In genomic region chr4:3252831-3253641, GRCh38 we compare ENCODE assay signal across 25 cellular contexts. TPM values are rescaled to one million over a fixed set of nuclear protein-coding genes. Genes with fewer than 3 reads are reported as not detected.
DNase-seq lines count a peak whose midpoint lies in the region; ATAC-seq, FAIRE-seq and TF ChIP-seq lines count a peak whose summit lies in the region.
"Had no signal": no experiment of that assay in that cellular context is flagged by ENCODE, and none has a peak within 500 bp of the region (broad histone marks: within the 10 kb centered on the region; RNA-seq: fewer than 3 reads in every experiment).

No MANE protein-coding gene starts in this region.

- H3K4me3 ChIP-seq in lower lobe of right lung (no peak overlapping the region), small intestine (ENCODE audit: low read depth in 1 of 2, low read length in 2 of 2) (no peak overlapping the region), A673 (ENCODE audit: low read depth, low read length, poor library complexity, severe bottlenecking) (no peak overlapping the region)
- H3K4me3 ChIP-seq: gastrocnemius medialis, testis had no signal

- peaks cover 5% of the 10 kb centered on the region for H3K4me1 Mint-ChIP-seq in chondrocyte (ENCODE audit: low read depth)

- DNase-seq in activated gamma-delta T cell treated with Interleukin-2 at 50 U/mL for 16 hours (peak; percentile 1), activated gamma-delta T cell (lab: John Stamatoyannopoulos, UW) (no peak), chondrocyte (ENCODE audit: low spot score) (peak; percentile 84), lower lobe of right lung (peak; percentile 45), small intestine (peak; percentile 21), MV-4-11 (lab: John Stamatoyannopoulos, UW) (no peak), NCI-H1694 (lab: John Stamatoyannopoulos, UW) (no peak), A673 (ENCODE audit: low spot score) (no peak)
- DNase-seq: anterior cingulate cortex; cerebellar nuclear complex; DMS153; effector CD4-positive, alpha-beta T cell; GDM1; HFFc6; NCI-H1417 treated with DMSO at 0.1 percent for 48 hours; NCI-H524 treated with DMSO at 0.1 percent for 48 hours; T-helper 9 cell; testis had no signal

- no peak for TF ChIP-seq CTCF in chondrocyte (IDR thresholded peaks at IDR 0.05)
- TF ChIP-seq CTCF in lower lobe of right lung (IDR thresholded peaks at IDR 0.05) = no peak
- no peak for TF ChIP-seq CTCF in A673 (conservative IDR thresholded peaks at IDR 0.05; ENCODE audit: low read depth, low read length)

- no peak overlapping the region for H3K27ac Mint-ChIP-seq in chondrocyte (ENCODE audit: unreplicated experiment)
- H3K27ac Mint-ChIP-seq: activated T-helper 2 cell treated with anti-CD3 and anti-CD28 coated beads, Interferon-gamma antibody, Interleukin-2, Interleukin-4, amounts not matched to agents 10 μg/mL and 5 μg/mL and 100 μg/mL, durations not matched to agents 14 hours and 24 hours and 36 hours; HFFc6; stimulated activated memory B cell treated with anti-CD40 and anti-IgM and Interleukin-4, amounts not matched to agents 10 μg/mL and 1 μg/mL and 100 μg/mL, for 72 hours had no signal

- WGBS in small intestine, 3 donors = 57 to 83% (median 72%) methylated on average over 38 of the region's 38 CpGs

- POLR2A ChIA-PET in A673 (lab: Charles Lee; ENCODE audit: low non-redundant PET) = no interaction called here

- no peaks in the 10 kb centered on the region for H3K9me3 Mint-ChIP-seq in chondrocyte (ENCODE audit: low read depth)
- H3K9me3 Mint-ChIP-seq: activated T-helper 2 cell treated with anti-CD3 and anti-CD28 coated beads, Interferon-gamma antibody, Interleukin-2, Interleukin-4, amounts not matched to agents 10 μg/mL and 5 μg/mL and 100 μg/mL, durations not matched to agents 14 hours and 24 hours and 36 hours; HFFc6; stimulated activated memory B cell treated with anti-CD40 and anti-IgM and Interleukin-4, amounts not matched to agents 10 μg/mL and 1 μg/mL and 100 μg/mL, for 72 hours had no signal

- H3K4me1 ChIP-seq in lower lobe of right lung (no peaks in the 10 kb centered on the region), small intestine (ENCODE audit: control insufficient read depth in 2 of 2, insufficient read depth in 1 of 2, low read depth in 1 of 2, low read length in 1 of 2) (no peaks in the 10 kb centered on the region), A673 (ENCODE audit: insufficient read depth, low read length, poor library complexity, severe bottlenecking) (peaks cover 6% of the 10 kb centered on the region)
- H3K4me1 ChIP-seq: gastrocnemius medialis, testis had no signal

- H3K36me3 Mint-ChIP-seq in chondrocyte (ENCODE audit: low read depth) = peaks cover 2% of the 10 kb centered on the region

- H3K4me3 Mint-ChIP-seq in chondrocyte (ENCODE audit: unreplicated experiment) = no peak overlapping the region
- H3K4me3 Mint-ChIP-seq: HFFc6; stimulated activated memory B cell treated with anti-CD40 and anti-IgM and Interleukin-4, amounts not matched to agents 10 μg/mL and 1 μg/mL and 100 μg/mL, for 72 hours had no signal

- H3K36me3 ChIP-seq in lower lobe of right lung (peaks cover 9% of the 10 kb centered on the region), small intestine (ENCODE audit: control insufficient read depth in 2 of 2, insufficient read depth in 2 of 2, low read length in 2 of 2) (peaks cover 0 to 2% of the 10 kb centered on the region in 2 donors), A673 (ENCODE audit: insufficient read depth, low read length, poor library complexity, severe bottlenecking) (no peaks in the 10 kb centered on the region)
- H3K36me3 ChIP-seq: neutrophil had no signal

- CTCF ChIA-PET in A673 (lab: Charles Lee) = no interaction called here

- H3K9me3 ChIP-seq in lower lobe of right lung (no peaks in the 10 kb centered on the region), small intestine (ENCODE audit: control insufficient read depth, low read depth) (no peaks in the 10 kb centered on the region), A673 (ENCODE audit: low read depth, low read length, poor library complexity, severe bottlenecking) (no peaks in the 10 kb centered on the region)
- H3K9me3 ChIP-seq: gastrocnemius medialis, neutrophil, testis had no signal

- H3K27ac ChIP-seq in lower lobe of right lung = no peak overlapping the region
- H3K27ac ChIP-seq in small intestine (ENCODE audit: low read depth in 1 of 2, low read length in 1 of 2) = no peak overlapping the region
- no peak overlapping the region for H3K27ac ChIP-seq in A673 (ENCODE audit: low read depth, low read length, poor library complexity, severe bottlenecking)
- H3K27ac ChIP-seq: C4-2B, gastrocnemius medialis, neutrophil, testis had no signal

- H3K27me3 ChIP-seq in lower lobe of right lung (ENCODE audit: low read depth) (no peaks in the 10 kb centered on the region), small intestine (ENCODE audit: control insufficient read depth in 2 of 2, insufficient read depth in 2 of 2, low read length in 2 of 2) (no peaks in the 10 kb centered on the region), A673 (replicated peaks; ENCODE audit: insufficient read depth, low read depth, low read length, poor library complexity) (no peaks in the 10 kb centered on the region)
- H3K27me3 ChIP-seq: gastrocnemius medialis, neutrophil, testis had no signal

- no peak for ATAC-seq in lower lobe of right lung
- ATAC-seq: esophagus mucosa; gastrocnemius medialis; SK-N-SH treated with all-trans-retinoic acid at 6 μM for 48 hours; stimulated activated memory B cell treated with anti-CD40 and anti-IgM and Interleukin-4, amounts not matched to agents 10 μg/mL and 1 μg/mL and 100 μg/mL, for 72 hours had no signal

- intact Hi-C loops in lower lobe of right lung (cut with DNase I) (no loop called here), A673 (cut with micrococcal nuclease; ENCODE audit: unreplicated experiment) (no loop called here)

- H3K27me3 Mint-ChIP-seq in chondrocyte (ENCODE audit: low read depth) = no peaks in the 10 kb centered on the region
- H3K27me3 Mint-ChIP-seq: stimulated activated memory B cell treated with anti-CD40 and anti-IgM and Interleukin-4, amounts not matched to agents 10 μg/mL and 1 μg/mL and 100 μg/mL, for 72 hours had no signal

- BruUV-seq in A673 (replicated peaks; lab: Mats Ljungman, UMichigan) = no TSS peak

- no peak for FAIRE-seq in small intestine (lab: Jason Lieb, UNC)

RNA-seq across cellular contexts. Expression of gene MSANTD1, which starts 4.1 kb away (rescaled TPM):
- total RNA-seq in chondrocyte (0.55 to 1.7 TPM (median 0.64 TPM) in 3 replicates), lower lobe of right lung (1.9 TPM), A673 (2021) (2.3 and 2.6 TPM in 2 replicates)
- under 1 TPM; 0.27 to 0.45 (median 0.28) TPM for polyA plus RNA-seq in small intestine

RNA-seq across cellular contexts. Expression of gene RGS12, which starts 39.8 kb away (rescaled TPM):
- total RNA-seq in chondrocyte = 19.0 to 24.2 TPM (median 19.3 TPM) in 3 replicates
- 59.5 TPM for total RNA-seq in lower lobe of right lung
- polyA plus RNA-seq in small intestine = 10 to 100 TPM in 2 of 3 donors, 1 to 10 TPM in 1; 6.5 to 14.1 (median 11.1) TPM
- 53.9 and 56.7 TPM in 2 replicates for total RNA-seq in A673 (2021)

Comparison
In these comparisons a context has a peak if more than half of its experiments do, and no peak if none do; other contexts are left out.
1. DNase-seq: peak in activated gamma-delta T cell treated with Interleukin-2 at 50 U/mL for 16 hours (single experiment), chondrocyte (single experiment), lower lobe of right lung (single experiment) and small intestine (single experiment); none in activated gamma-delta T cell (single experiment), MV-4-11 (single experiment), NCI-H1694 (single experiment) and A673 (single experiment).